ENCODE assay signal across 12 cellular contexts in genomic region chr1:170924666-170925065, GRCh38. TPM values are rescaled to one million over a fixed set of nuclear protein-coding genes. Genes with fewer than 3 reads are reported as not detected.
DNase-seq lines count a peak whose midpoint lies in the region; ATAC-seq and TF ChIP-seq lines count a peak whose summit lies in the region.
"Not testable (repeated sequence)": the region's sequence is repeated elsewhere in the genome, so short reads cannot be mapped to it uniquely, and the experiment has no call there.
"Had no signal": no experiment of that assay in that cellular context is flagged by ENCODE, and none has a peak within 500 bp of the region (broad histone marks: within the 10 kb centered on the region; RNA-seq: fewer than 3 reads in every experiment).

No MANE protein-coding gene starts in this region.

- H3K79me2 ChIP-seq in GM23338 (replicated peaks; ENCODE audit: insufficient read depth); SK-N-SH (ENCODE audit: insufficient read depth): not testable (repeated sequence)

- peaks cover 11% of the 10 kb centered on the region; the same call in 2 of the 3 replicates for H3K36me3 Mint-ChIP-seq in GM23338 (ENCODE audit: low read depth)

- POLR2A ChIA-PET in SK-N-SH (lab: Yijun Ruan, JAX): not testable (repeated sequence)

- not testable (repeated sequence) for H3K4me1 ChIP-seq in GM23338 (ENCODE audit: insufficient read depth)
- H3K4me1 ChIP-seq in SK-N-SH (ENCODE audit: control insufficient read depth in 1 of 2, insufficient read depth in 2 of 2, low read depth in 1 of 2, low read length in 1 of 2): peaks cover 0 to 14% of the 10 kb centered on the region in 2 experiments; a peak in 2 of 4 replicates

- not testable (repeated sequence) for TF ChIP-seq CTCF in GM23338 (conservative IDR thresholded peaks at IDR 0.05; ENCODE audit: low read depth in 2 of 2); SK-N-SH (IDR thresholded peaks at IDR 0.05); astrocyte of the cerebellum (IDR thresholded peaks at IDR 0.05; ENCODE audit: low read depth, low read length, missing control alignments); choroid plexus epithelial cell (conservative IDR thresholded peaks at IDR 0.05; ENCODE audit: low read depth, low read length); fibroblast of mammary gland (conservative IDR thresholded peaks at IDR 0.05; ENCODE audit: control insufficient read depth, insufficient read depth, low read depth, low read length)

- not testable (repeated sequence) for H3K4me3 Mint-ChIP-seq in GM23338

- not testable (repeated sequence) for TF ChIP-seq RAD21 in SK-N-SH (IDR thresholded peaks at IDR 0.05; ENCODE audit: low read length)

- not testable (repeated sequence) for H3K27ac ChIP-seq in GM23338 (ENCODE audit: low read depth); SK-N-SH (ENCODE audit: low read depth in 2 of 2, low read length in 1 of 2)

- ATAC-seq in GM23338: not testable (repeated sequence)

- H3K4me3 ChIP-seq in GM23338; SK-N-SH (ENCODE audit: low read depth in 2 of 2, low read length in 1 of 2); astrocyte of the cerebellum (ENCODE audit: low read depth, low read length); choroid plexus epithelial cell (ENCODE audit: low read depth, low read length); fibroblast of mammary gland (ENCODE audit: control insufficient read depth, low read depth, low read length): not testable (repeated sequence)

- H2AFZ ChIP-seq in GM23338 (0 out of 2 replicates have a peak overlapping the region, but pooled peaks have one; percentile 23), SK-N-SH (ENCODE audit: low read depth) (0 out of 2 replicates have a peak overlapping the region, but pooled peaks have one; percentile 30)

- not testable (repeated sequence) for H4K20me1 ChIP-seq in GM23338 (replicated peaks; ENCODE audit: insufficient read depth); SK-N-SH (ENCODE audit: insufficient read depth)

- not testable (repeated sequence) for H3K9me2 ChIP-seq in GM23338 (ENCODE audit: insufficient read depth); SK-N-SH

- not testable (repeated sequence) for TF ChIP-seq EP300 in SK-N-SH (IDR thresholded peaks at IDR 0.05; ENCODE audit: borderline replicate concordance in 1 of 2, low read depth in 1 of 2, low read length in 1 of 2)

- H3K27me3 Mint-ChIP-seq in GM23338 (ENCODE audit: insufficient read depth, low read depth, poor library complexity): not testable (repeated sequence)

- not testable (repeated sequence) for H3F3A ChIP-seq in GM23338 (replicated peaks; ENCODE audit: low read depth)
- peaks cover 39% of the 10 kb centered on the region for H3F3A ChIP-seq in SK-N-SH (replicated peaks; ENCODE audit: insufficient read depth)

- not testable (repeated sequence) for H3K27me3 ChIP-seq in GM23338 (ENCODE audit: insufficient read depth); SK-N-SH (ENCODE audit: insufficient read depth)

- not testable (repeated sequence) for H3K27ac Mint-ChIP-seq in GM23338

- not testable (repeated sequence) for H3K4me2 ChIP-seq in GM23338, SK-N-SH

- H3K36me3 ChIP-seq in GM23338 (ENCODE audit: insufficient read depth): not testable (repeated sequence)
- peaks cover 0 to 12% of the 10 kb centered on the region in 2 experiments for H3K36me3 ChIP-seq in SK-N-SH (replicated peaks in 1 of 2; ENCODE audit: control insufficient read depth in 1 of 2, insufficient read depth in 2 of 2, low read length in 1 of 2)

- H3K4me1 Mint-ChIP-seq in GM23338: not testable (repeated sequence)

- WGBS in SK-N-SH (ENCODE audit: low lambda C conversion rate): 0% methylated on average over 1 of the region's 1 CpG

- peak; percentile 32 for DNase-seq in A172 (ENCODE audit: low spot score)
- DNase-seq in GM23338 (ENCODE audit: low spot score); SK-N-SH: not testable (repeated sequence)
- peak; percentile 8 for DNase-seq in astrocyte of the cerebellum (ENCODE audit: low read depth)
- peak; percentile 31 for DNase-seq in choroid plexus epithelial cell (ENCODE audit: low read depth)
- peak; percentile 90 for DNase-seq in fibroblast of mammary gland (ENCODE audit: low read depth)
- peak; percentile 33 for DNase-seq in kidney tubule cell (ENCODE audit: low spot score)
- peak; percentile 50 for DNase-seq in stromal cell of bone marrow (ENCODE audit: low read depth)

- H3K9ac ChIP-seq in SK-N-SH: not testable (repeated sequence)

- H3K9me3 Mint-ChIP-seq in GM23338: peaks cover 24% of the 10 kb centered on the region

- H3K9me3 ChIP-seq in SK-N-SH: peaks cover 22% of the 10 kb centered on the region

- CTCF ChIA-PET in SK-N-SH (lab: Yijun Ruan, JAX): not testable (repeated sequence)

- in situ Hi-C loops in astrocyte of the cerebellum (cut with HindIII; ENCODE audit: low sequenced_read_pairs): not testable (repeated sequence)

RNA-seq across cellular contexts. Expression of gene MROH9, which starts 10.7 kb away (rescaled TPM):
- not detected in 2 replicates for total RNA-seq in A172 (2014; rRNA removed; shearing (Covaris generic))
- not detected in 2 replicates for total RNA-seq in GM23338 (2014; rRNA removed; shearing (Covaris generic))
- polyA plus RNA-seq in GM23338 (2016; fragmentation: Nextera tagmentation; extraction: Ambion mirVana) (0.06 TPM in 1 of 2 replicates, not detected in the other), SK-N-SH (2012; rRNA removed) (0.24 and 0.26 TPM in 2 replicates)
- polyA plus RNA-seq in SK-N-SH (2012; cell fraction: cytosol; rRNA removed): 0.21 and 0.22 TPM in 2 replicates
- polyA plus RNA-seq in SK-N-SH (2012; cell fraction: nucleus; rRNA removed): 0.43 and 0.82 TPM in 2 replicates
- total RNA-seq: CD4-positive, CD25-positive, alpha-beta regulatory T cell; G401; GM12878; H7 had no signal
- polyA plus RNA-seq: CD4-positive, CD25-positive, alpha-beta regulatory T cell; GM12878 had no signal
